1 cellular context compared by ENCODE assay signal in the genomic region with DNA sequence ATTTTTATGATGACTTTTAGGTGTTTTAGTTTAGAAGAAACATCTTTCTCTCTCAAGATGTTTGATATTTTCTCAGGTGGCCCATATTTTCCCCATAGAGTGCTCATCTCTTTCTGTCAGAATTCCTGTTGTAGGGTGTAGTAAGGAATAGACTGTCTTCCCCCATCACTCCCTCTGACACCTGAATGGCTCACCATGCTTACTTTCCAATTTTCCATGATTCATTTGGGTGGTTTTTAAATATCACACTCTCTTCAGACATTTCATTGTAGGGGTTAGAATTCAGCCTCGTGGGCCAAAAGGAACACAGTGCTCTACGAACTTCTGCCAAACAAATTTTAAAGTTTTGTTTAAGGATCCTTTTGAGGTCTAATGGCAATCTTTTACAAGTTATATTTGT.
TF ChIP-seq lines count a peak whose summit lies in the region.

No MANE protein-coding gene starts in this region.

TF ChIP-seq in IMR-90, 13 proteins besides CTCF, POLR2A, EP300 and RAD21:
- TF ChIP-seq, protein P1, sequence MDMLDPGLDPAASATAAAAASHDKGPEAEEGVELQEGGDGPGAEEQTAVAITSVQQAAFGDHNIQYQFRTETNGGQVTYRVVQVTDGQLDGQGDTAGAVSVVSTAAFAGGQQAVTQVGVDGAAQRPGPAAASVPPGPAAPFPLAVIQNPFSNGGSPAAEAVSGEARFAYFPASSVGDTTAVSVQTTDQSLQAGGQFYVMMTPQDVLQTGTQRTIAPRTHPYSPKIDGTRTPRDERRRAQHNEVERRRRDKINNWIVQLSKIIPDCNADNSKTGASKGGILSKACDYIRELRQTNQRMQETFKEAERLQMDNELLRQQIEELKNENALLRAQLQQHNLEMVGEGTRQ (IDR thresholded peaks at IDR 0.05; ENCODE audit: low read depth, low read length), result no peak
- TF ChIP-seq BHLHE40 (IDR thresholded peaks at IDR 0.05; ENCODE audit: low read depth, low read length), result no peak
- no peak for TF ChIP-seq SMC3 (IDR thresholded peaks at IDR 0.05; ENCODE audit: low read depth, low read length)
- TF ChIP-seq MAZ (IDR thresholded peaks at IDR 0.05; ENCODE audit: borderline replicate concordance, low read depth, low read length), result no peak
- no peak for TF ChIP-seq FOS (IDR thresholded peaks at IDR 0.05; ENCODE audit: low read depth, low read length)
